18 cellular contexts compared by ENCODE assay signal in genomic region chr15:41945221-41945620, GRCh38. TPM values are rescaled to one million over a fixed set of nuclear protein-coding genes. Genes with fewer than 3 reads are reported as not detected.
DNase-seq lines count a peak whose midpoint lies in the region; FAIRE-seq and TF ChIP-seq lines count a peak whose summit lies in the region.
"Had no signal": no experiment of that assay in that cellular context is flagged by ENCODE, and none has a peak within 500 bp of the region (broad histone marks: within the 10 kb centered on the region; RNA-seq: fewer than 3 reads in every experiment).

No MANE protein-coding gene starts in this region.

- no peaks in the 10 kb centered on the region for H3K79me1 ChIP-seq in mesenchymal stem cell (replicated peaks; ENCODE audit: low read length, poor library complexity, severe bottlenecking)

- peak overlapping the region; percentile 0 to 22 for H2BK12ac ChIP-seq in mesenchymal stem cell (ENCODE audit: low read length in 2 of 2)

- 78% methylated on average over 6 of the region's 6 CpGs for WGBS in mesenchymal stem cell

- peak overlapping the region; percentile 52 for H3K9ac ChIP-seq in mesenchymal stem cell (ENCODE audit: low read length)

- H3K36me3 Mint-ChIP-seq in activated T-cell treated with anti-CD3 and anti-CD28 coated beads, Interleukin-2, amount 50 U/mL, for 24 hours (ENCODE audit: low read depth): peaks cover 55% of the 10 kb centered on the region

- no peaks in the 10 kb centered on the region for H3K27me3 ChIP-seq in mesenchymal stem cell (ENCODE audit: control insufficient read depth in 1 of 2, insufficient read depth in 1 of 2, low read length in 2 of 2)
- H3K27me3 ChIP-seq in vagina: no peaks in the 10 kb centered on the region
- H3K27me3 ChIP-seq: body of pancreas had no signal

- no peaks in the 10 kb centered on the region for H3K27me3 Mint-ChIP-seq in activated T-cell treated with anti-CD3 and anti-CD28 coated beads, Interleukin-2, amount 50 U/mL, for 24 hours
- H3K27me3 Mint-ChIP-seq: activated CD8-positive, alpha-beta memory T cell treated with anti-CD3 and anti-CD28 coated beads, Interleukin-2, amount 10 ng/mL, durations not matched to agents 7 days and 5 days; CD4-positive, CD25-positive, alpha-beta regulatory T cell; naive B cell had no signal

- H4K8ac ChIP-seq in mesenchymal stem cell (ENCODE audit: low read length): no peak overlapping the region

- no peak for FAIRE-seq in HTR-8/SVneo (lab: Jason Lieb, UNC)

- no peak for TF ChIP-seq CTCF in coronary artery (IDR thresholded peaks at IDR 0.05)
- TF ChIP-seq CTCF in vagina (IDR thresholded peaks at IDR 0.05): no peak
- TF ChIP-seq CTCF in foreskin fibroblast (IDR thresholded peaks at IDR 0.05; ENCODE audit: low read depth, low read length): no peak

- no peak overlapping the region for H3K14ac ChIP-seq in mesenchymal stem cell (ENCODE audit: low read length in 2 of 2)

- peaks cover 23% of the 10 kb centered on the region for H3K4me1 Mint-ChIP-seq in activated T-cell treated with anti-CD3 and anti-CD28 coated beads, Interleukin-2, amount 50 U/mL, for 24 hours (ENCODE audit: low read depth)

- no peak for DNase-seq in activated T-cell treated with anti-CD3 and anti-CD28 coated beads, Interleukin-2, amount 50 U/mL, for 24 hours
- DNase-seq in activated T-cell treated with anti-CD3 and anti-CD28 coated beads for 4 hours (no peak), coronary artery (ENCODE audit: low spot score) (peak; percentile 63), mesenchymal stem cell (no peak), vagina (ENCODE audit: extremely low spot score in 2 of 2) (peak in 1 of 2 donors; percentile 71), HTR-8/SVneo (ENCODE audit: insufficient read length, low spot score) (no peak), foreskin fibroblast (no peak), NCI-H510A treated with DMSO at 0.1 percent for 48 hours (lab: John Stamatoyannopoulos, UW) (no peak)
- DNase-seq: 8988T; activated CD4-positive, CD25-positive, alpha-beta regulatory T cell; activated CD8-positive, alpha-beta memory T cell treated with anti-CD3 and anti-CD28 coated beads, Interleukin-2, amount 10 ng/mL, durations not matched to agents 7 days and 5 days; body of pancreas; CD4-positive, CD25-positive, alpha-beta regulatory T cell; naive B cell; NCI-H2029; NCI-H69; substantia nigra had no signal

- H3K9me3 ChIP-seq in mesenchymal stem cell (ENCODE audit: control insufficient read depth, low read length): no peaks in the 10 kb centered on the region
- H3K9me3 ChIP-seq in vagina: no peaks in the 10 kb centered on the region
- H3K9me3 ChIP-seq: body of pancreas had no signal

- peak overlapping the region; percentile 10 for H2AK5ac ChIP-seq in mesenchymal stem cell (ENCODE audit: low read length, severe bottlenecking)

- peak overlapping the region; percentile 73 for H4K91ac ChIP-seq in mesenchymal stem cell (ENCODE audit: low read length)

- H3K18ac ChIP-seq in mesenchymal stem cell (ENCODE audit: low read depth in 1 of 2, low read length in 2 of 2): peak overlapping the region in 1 of 2 experiments; percentile 67

- intact Hi-C loops in vagina (cut with DNase I): no loop called here

- H3K36me3 ChIP-seq in mesenchymal stem cell (ENCODE audit: control insufficient read depth in 1 of 2, insufficient read depth in 2 of 2, low read depth in 1 of 2, low read length in 2 of 2): peaks cover 5 to 34% of the 10 kb centered on the region in 2 experiments
- no peaks in the 10 kb centered on the region for H3K36me3 ChIP-seq in vagina

- H3K4me1 ChIP-seq in mesenchymal stem cell (ENCODE audit: control insufficient read depth, insufficient read depth, low read depth, low read length): peaks cover 57% of the 10 kb centered on the region
- peaks cover 39% of the 10 kb centered on the region for H3K4me1 ChIP-seq in vagina

- no peak overlapping the region for H3K4me3 Mint-ChIP-seq in activated T-cell treated with anti-CD3 and anti-CD28 coated beads, Interleukin-2, amount 50 U/mL, for 24 hours
- H3K4me3 Mint-ChIP-seq: activated CD8-positive, alpha-beta memory T cell treated with anti-CD3 and anti-CD28 coated beads, Interleukin-2, amount 10 ng/mL, durations not matched to agents 7 days and 5 days; CD4-positive, CD25-positive, alpha-beta regulatory T cell; naive B cell; T-helper 1 cell treated with Interleukin-12 subunit alpha and Interleukin-12 subunit beta and Interleukin-4 antibody, amounts not matched to agents 30 μg/mL and 1 μg/mL, for 36 hours had no signal

- no peak overlapping the region for H2BK15ac ChIP-seq in mesenchymal stem cell (ENCODE audit: low read depth, poor library complexity, severe bottlenecking)

- H3K27ac ChIP-seq in coronary artery: peak overlapping the region in 1 of 2 donors; percentile 88
- peak overlapping the region; percentile 99 for H3K27ac ChIP-seq in mesenchymal stem cell (ENCODE audit: low read length, poor library complexity, severe bottlenecking)
- H3K27ac ChIP-seq in vagina: peak overlapping the region; percentile 47

- H2AFZ ChIP-seq in mesenchymal stem cell (ENCODE audit: low read depth, low read length): no peak overlapping the region

- no peak overlapping the region for H3K4me2 ChIP-seq in mesenchymal stem cell (ENCODE audit: low read length, poor library complexity, severe bottlenecking)

- H3K9me3 Mint-ChIP-seq in activated T-cell treated with anti-CD3 and anti-CD28 coated beads, Interleukin-2, amount 50 U/mL, for 24 hours: no peaks in the 10 kb centered on the region
- H3K9me3 Mint-ChIP-seq: CD4-positive, CD25-positive, alpha-beta regulatory T cell; naive B cell; T-helper 1 cell treated with Interleukin-12 subunit alpha and Interleukin-12 subunit beta and Interleukin-4 antibody, amounts not matched to agents 30 μg/mL and 1 μg/mL, for 36 hours had no signal

- peak overlapping the region; percentile 1 for H2BK120ac ChIP-seq in mesenchymal stem cell (ENCODE audit: low read depth, low read length)

- no peak for TF ChIP-seq POLR2A in vagina (IDR thresholded peaks at IDR 0.05)

- peak overlapping the region; percentile 69 for H3K27ac Mint-ChIP-seq in activated T-cell treated with anti-CD3 and anti-CD28 coated beads, Interleukin-2, amount 50 U/mL, for 24 hours
- H3K27ac Mint-ChIP-seq: activated CD8-positive, alpha-beta memory T cell treated with anti-CD3 and anti-CD28 coated beads, Interleukin-2, amount 10 ng/mL, durations not matched to agents 7 days and 5 days; T-helper 1 cell treated with Interleukin-12 subunit alpha and Interleukin-12 subunit beta and Interleukin-4 antibody, amounts not matched to agents 30 μg/mL and 1 μg/mL, for 36 hours had no signal

- H3K4me3 ChIP-seq in coronary artery: no peak overlapping the region
- H3K4me3 ChIP-seq in mesenchymal stem cell (ENCODE audit: insufficient read depth in 1 of 2, low read depth in 1 of 2, low read length in 2 of 2): no peak overlapping the region
- no peak overlapping the region for H3K4me3 ChIP-seq in vagina
- no peak overlapping the region for H3K4me3 ChIP-seq in foreskin fibroblast (ENCODE audit: low read depth in 1 of 2, low read length in 2 of 2)
- H3K4me3 ChIP-seq: body of pancreas had no signal

- H2BK5ac ChIP-seq in mesenchymal stem cell (ENCODE audit: low read depth, low read length, poor library complexity, severe bottlenecking): peak overlapping the region; percentile 33

- peak overlapping the region in 1 of 2 experiments; percentile 25 for H3K4ac ChIP-seq in mesenchymal stem cell (ENCODE audit: low read depth in 1 of 2, low read length in 2 of 2)

- H3K23ac ChIP-seq in mesenchymal stem cell (ENCODE audit: low read length in 2 of 2): no peak overlapping the region

RNA-seq across cellular contexts. Expression of gene EHD4, which starts 27.1 kb away (rescaled TPM):
- 16.3 TPM for polyA plus RNA-seq in mesenchymal stem cell (2013, experiment 1 of 2)
- 16.0 TPM for polyA plus RNA-seq in mesenchymal stem cell (2013, experiment 2 of 2)
- total RNA-seq in vagina: 24.6 TPM

RNA-seq across cellular contexts. Expression of gene SPTBN5, which starts 51.4 kb away (rescaled TPM):
- polyA plus RNA-seq in mesenchymal stem cell (2013, experiment 1 of 2): 0.32 TPM
- 0.29 TPM for polyA plus RNA-seq in mesenchymal stem cell (2013, experiment 2 of 2)
- total RNA-seq in vagina: 0.49 TPM
